ENCODE assay signal across 17 cellular contexts in genomic region chr19:11025997-11026396, GRCh38.
DNase-seq lines count a peak whose midpoint lies in the region; TF ChIP-seq lines count a peak whose summit lies in the region.
"Had no signal": no experiment of that assay in that cellular context is flagged by ENCODE, and none has a peak within 500 bp of the region (broad histone marks: within the 10 kb centered on the region; RNA-seq: fewer than 3 reads in every experiment).

No MANE protein-coding gene starts in this region.

- no peak for DNase-seq in activated T-cell treated with anti-CD3 and anti-CD28 coated beads, Interleukin-2, amount 50 U/mL, for 24 hours
- DNase-seq in activated T-cell treated with anti-CD3 and anti-CD28 coated beads for 4 hours (no peak), endodermal cell (peak; percentile 35), nephron progenitor cell (no peak), progenitor cell of endocrine pancreas (ENCODE audit: low spot score, unreplicated experiment) (no peak), NK-92 (lab: John Stamatoyannopoulos, UW; ENCODE audit: unreplicated experiment) (no peak), hepatocyte (ENCODE audit: low spot score) (no peak), NCI-H446 (lab: John Stamatoyannopoulos, UW) (no peak)
- DNase-seq: CD4-positive, alpha-beta memory T cell; DMS153; DMS79; GDM1 had no signal

- H3K9ac ChIP-seq in endodermal cell (ENCODE audit: extremely low read depth, low read length, poor library complexity, severe bottlenecking), result no peak overlapping the region
- H3K9ac ChIP-seq: BLaER1 had no signal

- no peaks in the 10 kb centered on the region for H3K4me1 ChIP-seq in endodermal cell (ENCODE audit: control insufficient read depth, insufficient read depth, low read length)
- no peaks in the 10 kb centered on the region for H3K4me1 ChIP-seq in hepatocyte (ENCODE audit: insufficient read depth)
- H3K4me1 ChIP-seq: A549, HAP-1 had no signal

- 95 to 97% methylated on average over 12 to 16 of the region's 16 CpGs for WGBS in endodermal cell (ENCODE audit: insufficient coverage in 1 of 2, insufficient read length in 1 of 2), 2 experiments
- 93% methylated on average over 16 of the region's 16 CpGs for WGBS in hepatocyte (ENCODE audit: low lambda C conversion rate, missing lambda C conversion rate)

- H3K27me3 ChIP-seq in endodermal cell (ENCODE audit: control insufficient read depth, insufficient read depth, low read length, poor library complexity, severe bottlenecking) (no peaks in the 10 kb centered on the region), hepatocyte (no peaks in the 10 kb centered on the region)
- H3K27me3 ChIP-seq: BLaER1 had no signal

- H3K36me3 ChIP-seq in endodermal cell (ENCODE audit: control insufficient read depth, insufficient read depth, low read length), result peaks cover 88% of the 10 kb centered on the region
- H3K36me3 ChIP-seq in hepatocyte (replicated peaks; ENCODE audit: insufficient read depth, low read depth), result no peaks in the 10 kb centered on the region

- H3K36me3 Mint-ChIP-seq in activated T-cell treated with anti-CD3 and anti-CD28 coated beads, Interleukin-2, amount 50 U/mL, for 24 hours (ENCODE audit: low read depth), result peaks cover 94% of the 10 kb centered on the region
- H3K36me3 Mint-ChIP-seq in endodermal cell (ENCODE audit: low read depth), result peaks cover 71% of the 10 kb centered on the region
- H3K36me3 Mint-ChIP-seq in nephron progenitor cell (ENCODE audit: low read depth), result peaks cover 56% of the 10 kb centered on the region
- H3K36me3 Mint-ChIP-seq in progenitor cell of endocrine pancreas (ENCODE audit: insufficient read depth), result peaks cover 18% of the 10 kb centered on the region

- H3K79me2 ChIP-seq in hepatocyte, result no peaks in the 10 kb centered on the region

- H4K20me1 ChIP-seq in hepatocyte (ENCODE audit: insufficient read depth, poor library complexity, severe bottlenecking), result no peaks in the 10 kb centered on the region

- H3K27ac ChIP-seq in endodermal cell (ENCODE audit: low read depth, low read length), result no peak overlapping the region
- H3K27ac ChIP-seq in hepatocyte, result no peak overlapping the region
- H3K27ac ChIP-seq: 22Rv1, A549, BLaER1 had no signal

- TF ChIP-seq CTCF in endodermal cell (conservative IDR thresholded peaks at IDR 0.05) (no peak), nephron progenitor cell (IDR thresholded peaks at IDR 0.05) (no peak), progenitor cell of endocrine pancreas (IDR thresholded peaks at IDR 0.05; ENCODE audit: unreplicated experiment) (no peak), hepatocyte (IDR thresholded peaks at IDR 0.05; ENCODE audit: poor library complexity) (no peak)

- no peaks in the 10 kb centered on the region for H3K4me1 Mint-ChIP-seq in activated T-cell treated with anti-CD3 and anti-CD28 coated beads, Interleukin-2, amount 50 U/mL, for 24 hours (ENCODE audit: low read depth)
- no peaks in the 10 kb centered on the region for H3K4me1 Mint-ChIP-seq in endodermal cell
- no peaks in the 10 kb centered on the region for H3K4me1 Mint-ChIP-seq in nephron progenitor cell
- no peaks in the 10 kb centered on the region for H3K4me1 Mint-ChIP-seq in progenitor cell of endocrine pancreas (ENCODE audit: low read depth)
- H3K4me1 Mint-ChIP-seq: CD14-positive monocyte; CD4-positive, alpha-beta memory T cell had no signal

- H3K4me2 ChIP-seq in hepatocyte, result no peak overlapping the region
- H3K4me2 ChIP-seq: A549, BLaER1 had no signal

- no peaks in the 10 kb centered on the region for H3K27me3 Mint-ChIP-seq in activated T-cell treated with anti-CD3 and anti-CD28 coated beads, Interleukin-2, amount 50 U/mL, for 24 hours
- H3K27me3 Mint-ChIP-seq in endodermal cell (ENCODE audit: insufficient read depth), result no peaks in the 10 kb centered on the region
- H3K27me3 Mint-ChIP-seq in nephron progenitor cell (ENCODE audit: low read depth, poor library complexity), result no peaks in the 10 kb centered on the region
- H3K27me3 Mint-ChIP-seq in progenitor cell of endocrine pancreas, result no peaks in the 10 kb centered on the region
- H3K27me3 Mint-ChIP-seq: CD4-positive, alpha-beta memory T cell had no signal

- H3K4me3 ChIP-seq in endodermal cell (ENCODE audit: low read length) (no peak overlapping the region), hepatocyte (no peak overlapping the region)
- H3K4me3 ChIP-seq: A549, BLaER1, HAP-1 had no signal

- no peaks in the 10 kb centered on the region for H3K9me3 ChIP-seq in endodermal cell (ENCODE audit: control insufficient read depth, low read length)
- no peaks in the 10 kb centered on the region for H3K9me3 ChIP-seq in hepatocyte (ENCODE audit: low read depth)
- H3K9me3 ChIP-seq: A549, BLaER1, HAP-1 had no signal

- no peak overlapping the region for H2AFZ ChIP-seq in hepatocyte

- H3K9me2 ChIP-seq in hepatocyte (replicated peaks; ENCODE audit: insufficient read depth), result no peaks in the 10 kb centered on the region

- no peaks in the 10 kb centered on the region for H3K9me3 Mint-ChIP-seq in activated T-cell treated with anti-CD3 and anti-CD28 coated beads, Interleukin-2, amount 50 U/mL, for 24 hours
- H3K9me3 Mint-ChIP-seq in endodermal cell (no peaks in the 10 kb centered on the region), nephron progenitor cell (no peaks in the 10 kb centered on the region), progenitor cell of endocrine pancreas (ENCODE audit: low read depth) (no peaks in the 10 kb centered on the region)
- H3K9me3 Mint-ChIP-seq: CD14-positive monocyte; CD4-positive, alpha-beta memory T cell had no signal

- no peak overlapping the region for H3K4me3 Mint-ChIP-seq in activated T-cell treated with anti-CD3 and anti-CD28 coated beads, Interleukin-2, amount 50 U/mL, for 24 hours
- H3K4me3 Mint-ChIP-seq in endodermal cell (no peak overlapping the region), nephron progenitor cell (no peak overlapping the region), progenitor cell of endocrine pancreas (ENCODE audit: low read depth) (no peak overlapping the region)
- H3K4me3 Mint-ChIP-seq: CD14-positive monocyte; CD4-positive, alpha-beta memory T cell had no signal

- H3K27ac Mint-ChIP-seq in activated T-cell treated with anti-CD3 and anti-CD28 coated beads, Interleukin-2, amount 50 U/mL, for 24 hours, result peak overlapping the region; percentile 59
- H3K27ac Mint-ChIP-seq in endodermal cell, result no peak overlapping the region
- H3K27ac Mint-ChIP-seq in nephron progenitor cell, result peak overlapping the region; percentile 68
- peak overlapping the region; percentile 11 for H3K27ac Mint-ChIP-seq in progenitor cell of endocrine pancreas
- H3K27ac Mint-ChIP-seq: CD4-positive, alpha-beta memory T cell had no signal
